Comparison of ENCODE assay signal across 15 cellular contexts in the genomic region with DNA sequence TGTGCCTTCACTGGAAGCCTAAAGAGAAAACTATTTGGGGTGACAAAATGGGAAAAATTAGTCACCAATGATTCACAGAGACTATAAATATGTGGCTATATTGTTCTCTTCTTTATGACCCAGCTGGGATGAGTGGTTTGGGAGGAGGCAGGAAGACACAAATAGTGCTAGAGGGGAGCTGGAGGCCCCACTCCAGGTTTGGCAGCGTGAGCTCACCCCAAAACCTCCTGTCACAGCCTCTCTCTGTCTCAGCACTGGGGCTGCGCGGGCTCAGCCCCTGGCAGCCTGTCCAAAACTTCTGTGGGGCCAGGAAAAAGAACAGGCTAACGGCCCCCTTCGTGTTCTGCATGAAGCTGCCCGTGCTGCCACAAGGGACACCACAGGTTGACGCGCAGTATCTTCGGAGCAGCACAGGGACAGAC.
A peak's percentile ranks its signal among the peaks of the same experiment; 100 is the strongest.
DNase-seq lines count a peak whose midpoint lies in the region; ATAC-seq, FAIRE-seq and TF ChIP-seq lines count a peak whose summit lies in the region.
"Had no signal": no experiment of that assay in that cellular context is flagged by ENCODE, and none has a peak within 500 bp of the region (broad histone marks: within the 10 kb centered on the region; RNA-seq: fewer than 3 reads in every experiment).

No MANE protein-coding gene starts in this region.

- no peaks in the 10 kb centered on the region for H3K27me3 ChIP-seq in endothelial cell of umbilical vein (ENCODE audit: control insufficient read depth in 2 of 2, insufficient read depth in 2 of 2, low read length in 2 of 2)
- no peaks in the 10 kb centered on the region for H3K27me3 ChIP-seq in left ventricle myocardium inferior (ENCODE audit: low read depth)
- H3K27me3 ChIP-seq: BLaER1, spleen had no signal

- no peak overlapping the region for H2AFZ ChIP-seq in endothelial cell of umbilical vein (ENCODE audit: low read depth, low read length)

- H3K9me3 Mint-ChIP-seq in activated naive CD4-positive, alpha-beta T cell treated with anti-CD3 and anti-CD28 coated beads, Interleukin-2, amount 50 U/mL, for 24 hours = no peaks in the 10 kb centered on the region
- no peaks in the 10 kb centered on the region for H3K9me3 Mint-ChIP-seq in stimulated activated naive CD8-positive, alpha-beta T cell treated with anti-CD3 and anti-CD28 coated beads, Interleukin-15, Interleukin-2, amounts not matched to agents 100 ng/mL and 50 ng/mL, for 24 hours
- H3K9me3 Mint-ChIP-seq: activated naive CD8-positive, alpha-beta T cell treated with anti-CD3 and anti-CD28 coated beads, Interleukin-2, amount 10 ng/mL, durations not matched to agents 7 days and 5 days; immature natural killer cell; naive B cell had no signal

- no peaks in the 10 kb centered on the region for H3K9me1 ChIP-seq in endothelial cell of umbilical vein (replicated peaks; ENCODE audit: control insufficient read depth, extremely low read depth, insufficient read depth, low read length)

- H3K4me3 ChIP-seq in endothelial cell of umbilical vein (replicated peaks in 1 of 3; ENCODE audit: insufficient read depth in 1 of 3, low read depth in 1 of 3, low read length in 3 of 3) (no peak overlapping the region), left ventricle myocardium inferior (no peak overlapping the region)
- H3K4me3 ChIP-seq: BLaER1, spleen had no signal

- intact Hi-C loops in endothelial cell of umbilical vein (cut with micrococcal nuclease) = no loop called here
- intact Hi-C loops in left ventricle myocardium inferior (cut with micrococcal nuclease) = no loop called here

- no peak overlapping the region for H3K4me2 ChIP-seq in endothelial cell of umbilical vein (ENCODE audit: insufficient read depth, low read length)
- H3K4me2 ChIP-seq: BLaER1 had no signal

- H3K4me1 Mint-ChIP-seq in activated naive CD4-positive, alpha-beta T cell treated with anti-CD3 and anti-CD28 coated beads, Interleukin-2, amount 50 U/mL, for 24 hours = peaks cover 39% of the 10 kb centered on the region
- peaks cover 47% of the 10 kb centered on the region for H3K4me1 Mint-ChIP-seq in stimulated activated naive CD8-positive, alpha-beta T cell treated with anti-CD3 and anti-CD28 coated beads, Interleukin-15, Interleukin-2, amounts not matched to agents 100 ng/mL and 50 ng/mL, for 24 hours (ENCODE audit: low read depth)
- H3K4me1 Mint-ChIP-seq: immature natural killer cell had no signal

- H4K20me1 ChIP-seq in endothelial cell of umbilical vein (replicated peaks; ENCODE audit: control insufficient read depth, extremely low read depth, insufficient read depth, low read length) = no peaks in the 10 kb centered on the region
- H4K20me1 ChIP-seq: BLaER1 had no signal

- TF ChIP-seq CTCF in RWPE1 (conservative IDR thresholded peaks at IDR 0.05; ENCODE audit: low read depth) (no peak), endothelial cell of umbilical vein (IDR thresholded peaks at IDR 0.05; ENCODE audit: extremely low read depth in 1 of 2, insufficient read depth in 1 of 2, low read depth in 1 of 2, low read length in 2 of 2) (no peak), left ventricle myocardium inferior (IDR thresholded peaks at IDR 0.05; ENCODE audit: borderline replicate concordance) (no peak)

- H3K36me3 ChIP-seq in endothelial cell of umbilical vein (ENCODE audit: control insufficient read depth in 2 of 2, extremely low read depth in 1 of 2, insufficient read depth in 2 of 2, low read length in 2 of 2) (no peaks in the 10 kb centered on the region), left ventricle myocardium inferior (no peaks in the 10 kb centered on the region)
- H3K36me3 ChIP-seq: BLaER1, spleen had no signal

- H3K27ac Mint-ChIP-seq in activated naive CD4-positive, alpha-beta T cell treated with anti-CD3 and anti-CD28 coated beads, Interleukin-2, amount 50 U/mL, for 24 hours = peak overlapping the region; percentile 36
- peak overlapping the region; percentile 53 for H3K27ac Mint-ChIP-seq in stimulated activated naive CD8-positive, alpha-beta T cell treated with anti-CD3 and anti-CD28 coated beads, Interleukin-15, Interleukin-2, amounts not matched to agents 100 ng/mL and 50 ng/mL, for 24 hours
- H3K27ac Mint-ChIP-seq: activated naive CD8-positive, alpha-beta T cell treated with anti-CD3 and anti-CD28 coated beads, Interleukin-2, amount 10 ng/mL, durations not matched to agents 7 days and 5 days; immature natural killer cell; naive B cell had no signal

- dilution Hi-C loops in endothelial cell of umbilical vein (cut with MboI; ENCODE audit: extremely low pct_ligation_motif_present, low sequenced_read_pairs) = no loop called here

- no peaks in the 10 kb centered on the region for H3K36me3 Mint-ChIP-seq in activated naive CD4-positive, alpha-beta T cell treated with anti-CD3 and anti-CD28 coated beads, Interleukin-2, amount 50 U/mL, for 24 hours
- no peaks in the 10 kb centered on the region for H3K36me3 Mint-ChIP-seq in stimulated activated naive CD8-positive, alpha-beta T cell treated with anti-CD3 and anti-CD28 coated beads, Interleukin-15, Interleukin-2, amounts not matched to agents 100 ng/mL and 50 ng/mL, for 24 hours (ENCODE audit: low read depth)
- H3K36me3 Mint-ChIP-seq: activated naive CD8-positive, alpha-beta T cell treated with anti-CD3 and anti-CD28 coated beads, Interleukin-2, amount 10 ng/mL, durations not matched to agents 7 days and 5 days; immature natural killer cell; naive B cell had no signal

- H3K27me3 Mint-ChIP-seq in activated naive CD4-positive, alpha-beta T cell treated with anti-CD3 and anti-CD28 coated beads, Interleukin-2, amount 50 U/mL, for 24 hours = no peaks in the 10 kb centered on the region
- H3K27me3 Mint-ChIP-seq in stimulated activated naive CD8-positive, alpha-beta T cell treated with anti-CD3 and anti-CD28 coated beads, Interleukin-15, Interleukin-2, amounts not matched to agents 100 ng/mL and 50 ng/mL, for 24 hours = no peaks in the 10 kb centered on the region
- H3K27me3 Mint-ChIP-seq: activated naive CD8-positive, alpha-beta T cell treated with anti-CD3 and anti-CD28 coated beads, Interleukin-2, amount 10 ng/mL, durations not matched to agents 7 days and 5 days had no signal

- H3K4me3 Mint-ChIP-seq in activated naive CD4-positive, alpha-beta T cell treated with anti-CD3 and anti-CD28 coated beads, Interleukin-2, amount 50 U/mL, for 24 hours = no peak overlapping the region
- no peak overlapping the region for H3K4me3 Mint-ChIP-seq in stimulated activated naive CD8-positive, alpha-beta T cell treated with anti-CD3 and anti-CD28 coated beads, Interleukin-15, Interleukin-2, amounts not matched to agents 100 ng/mL and 50 ng/mL, for 24 hours
- H3K4me3 Mint-ChIP-seq: activated naive CD8-positive, alpha-beta T cell treated with anti-CD3 and anti-CD28 coated beads, Interleukin-2, amount 10 ng/mL, durations not matched to agents 7 days and 5 days; immature natural killer cell; naive B cell had no signal

- ATAC-seq in HG03175 (IDR thresholded peaks at IDR 0.05; ENCODE audit: unreplicated experiment) = no peak

- no peaks in the 10 kb centered on the region for H3K4me1 ChIP-seq in endothelial cell of umbilical vein (ENCODE audit: control insufficient read depth, extremely low read depth, insufficient read depth, low read length)
- no peaks in the 10 kb centered on the region for H3K4me1 ChIP-seq in left ventricle myocardium inferior
- H3K4me1 ChIP-seq: BLaER1, spleen had no signal

- H3K9me3 ChIP-seq in endothelial cell of umbilical vein (replicated peaks; ENCODE audit: control insufficient read depth, insufficient read depth, low read length) (no peaks in the 10 kb centered on the region), left ventricle myocardium inferior (replicated peaks) (no peaks in the 10 kb centered on the region)
- H3K9me3 ChIP-seq: BLaER1, spleen had no signal

- POLR2A ChIA-PET in RWPE1 (lab: Yijun Ruan, JAX; ENCODE audit: low non-redundant PET) (no interaction called here), endothelial cell of umbilical vein (lab: Charles Lee) (no interaction called here), HEK293T (lab: Yijun Ruan, JAX) (no interaction called here)

- H3K27ac ChIP-seq in RWPE1 = no peak overlapping the region
- H3K27ac ChIP-seq in endothelial cell of umbilical vein (ENCODE audit: insufficient read depth, low read depth, low read length) = no peak overlapping the region
- H3K27ac ChIP-seq in left ventricle myocardium inferior (replicated peaks) = no peak overlapping the region
- H3K27ac ChIP-seq: BLaER1, spleen had no signal

- no peak for FAIRE-seq in endothelial cell of umbilical vein (lab: Jason Lieb, UNC)

- no peak overlapping the region for H3K9ac ChIP-seq in endothelial cell of umbilical vein (replicated peaks; ENCODE audit: extremely low read depth, insufficient read depth, low read length)
- H3K9ac ChIP-seq: BLaER1 had no signal

- CTCF ChIA-PET in RWPE1 (lab: Yijun Ruan, JAX) = interaction anchor here (0.6 kb wide), 1 partner anchor 14 kb away, joined by 3 read pairs; no protein-coding TSS in a partner anchor
- CTCF ChIA-PET in endothelial cell of umbilical vein (lab: Charles Lee) = interaction anchor here (1.3 kb wide), 1 partner anchor 11 kb away, joined by 5 read pairs; no protein-coding TSS in a partner anchor
- CTCF ChIA-PET in HEK293T (lab: Yijun Ruan, JAX) = no interaction called here

- no peak for DNase-seq in activated naive CD4-positive, alpha-beta T cell treated with Interleukin-2 at 50 U/mL for 16 hours
- DNase-seq in RWPE1 (ENCODE audit: low spot score) (peak; percentile 39), endothelial cell of umbilical vein (ENCODE audit: low read depth, low spot score) (no peak), HEK293T (ENCODE audit: extremely low spot score) (no peak), left ventricle myocardium inferior (no peak)
- DNase-seq: activated CD4-positive, CD25-positive, alpha-beta regulatory T cell; activated naive CD8-positive, alpha-beta T cell treated with anti-CD3 and anti-CD28 coated beads, Interleukin-2, amount 10 ng/mL, durations not matched to agents 7 days and 5 days; immature natural killer cell; naive B cell; RPMI8226; spleen had no signal

- no TSS peak for BruUV-seq in endothelial cell of umbilical vein (replicated peaks; lab: Mats Ljungman, UMichigan)

- no peaks in the 10 kb centered on the region for H3K79me2 ChIP-seq in endothelial cell of umbilical vein (ENCODE audit: control insufficient read depth, insufficient read depth, low read length)

- no peak for TF ChIP-seq POLR2A in endothelial cell of umbilical vein (IDR thresholded peaks at IDR 0.05; ENCODE audit: low read depth, low read length)

TF ChIP-seq in endothelial cell of umbilical vein, 7 proteins besides CTCF, POLR2A, EP300 and RAD21 (continues in another document):
- TF ChIP-seq JUN (IDR thresholded peaks at IDR 0.05; ENCODE audit: borderline replicate concordance, insufficient read depth, insufficient read length, low read depth) (peak; percentile 30), GATA2 (IDR thresholded peaks at IDR 0.05; ENCODE audit: insufficient read depth, insufficient read length, low read depth, low read length) (no peak), EZH2 (IDR thresholded peaks at IDR 0.05; ENCODE audit: borderline replicate concordance, low read depth, low read length, severe bottlenecking) (no peak)

TF ChIP-seq in HEK293T, 16 proteins besides CTCF, POLR2A, EP300 and RAD21 (continues in another document):
- TF ChIP-seq ZNF384 (IDR thresholded peaks at IDR 0.05) = no peak
